In genomic region chr14:73785336-73785833, GRCh38 we compare ENCODE assay signal across 8 cellular contexts.
DNase-seq lines count a peak whose midpoint lies in the region; ATAC-seq and TF ChIP-seq lines count a peak whose summit lies in the region.

No MANE protein-coding gene starts in this region.

- H3K9me3 Mint-ChIP-seq in GM23338 (no peaks in the 10 kb centered on the region), nephron progenitor cell (no peaks in the 10 kb centered on the region)

- H3K4me3 ChIP-seq in BJ (ENCODE audit: low read depth, low read length) (peak overlapping the region; percentile 57), GM23338 (peak overlapping the region; percentile 80)

- no peaks in the 10 kb centered on the region for H3K9me2 ChIP-seq in GM23338 (ENCODE audit: insufficient read depth)

- intact Hi-C loops in head of caudate nucleus (cut with DNase I) = loop anchor here (2.0 to 5.0 kb wide), 2 partner anchors 25 to 33 kb away; a partner anchor contains a TSS

- H3K4me2 ChIP-seq in GM23338 = peak overlapping the region; percentile 90

- H3K27ac ChIP-seq in GM23338 (ENCODE audit: low read depth) = no peak overlapping the region

- H3K27ac Mint-ChIP-seq in GM23338 (no peak overlapping the region), nephron progenitor cell (peak overlapping the region; percentile 99)

- peak; percentile 70 for DNase-seq in BJ (ENCODE audit: low read depth)
- DNase-seq in GM23338 (ENCODE audit: low spot score) = peak; percentile 51
- peak; percentile 53 for DNase-seq in SK-MEL-5 (ENCODE audit: low read depth, low spot score)
- DNase-seq in nephron progenitor cell = peak; percentile 50
- DNase-seq in mesenteric fat pad (ENCODE audit: low spot score) = no peak
- DNase-seq in head of caudate nucleus = no peak

- 0 out of 2 replicates have a peak, but pooled peaks cover 3% of the 10 kb centered on the region for H3F3A ChIP-seq in GM23338 (replicated peaks; ENCODE audit: low read depth)

- H3K36me3 Mint-ChIP-seq in GM23338 (ENCODE audit: low read depth) = no peaks in the 10 kb centered on the region
- H3K36me3 Mint-ChIP-seq in nephron progenitor cell (ENCODE audit: low read depth) = peaks cover 10% of the 10 kb centered on the region

- H3K36me3 ChIP-seq in BJ (ENCODE audit: control insufficient read depth, insufficient read depth, low read length) (no peaks in the 10 kb centered on the region), GM23338 (ENCODE audit: insufficient read depth) (no peaks in the 10 kb centered on the region)

- ATAC-seq in GM23338 = peak; percentile 14
- peak; percentile 9 for ATAC-seq in esophagus mucosa
- ATAC-seq in GM18858 (IDR thresholded peaks at IDR 0.05; ENCODE audit: unreplicated experiment) = no peak

- H3K4me3 Mint-ChIP-seq in GM23338 (peak overlapping the region; percentile 88), nephron progenitor cell (peak overlapping the region; percentile 88)

- POLR2A ChIA-PET in BJ (lab: Charles Lee) = interaction anchor here (0.6 to 1.1 kb wide), 3 partner anchors 23 to 159 kb away, joined by 3 to 4 read pairs (median 3); a partner anchor contains a TSS

- H3K27me3 ChIP-seq in BJ (ENCODE audit: control insufficient read depth, insufficient read depth, low read length) (no peaks in the 10 kb centered on the region), GM23338 (ENCODE audit: insufficient read depth) (peaks cover 94% of the 10 kb centered on the region)

- in situ Hi-C loops in SK-MEL-5 (cut with HindIII; ENCODE audit: low pct_unique_long_range_greater_than_20kb, low sequenced_read_pairs) = no loop called here

- TF ChIP-seq CTCF in BJ (IDR thresholded peaks at IDR 0.05; ENCODE audit: insufficient read depth, low read depth, low read length) = no peak
- no peak for TF ChIP-seq CTCF in GM23338 (conservative IDR thresholded peaks at IDR 0.05; ENCODE audit: low read depth in 2 of 2)
- TF ChIP-seq CTCF in nephron progenitor cell (IDR thresholded peaks at IDR 0.05) = no peak

- H3K27me3 Mint-ChIP-seq in GM23338 (ENCODE audit: insufficient read depth, low read depth, poor library complexity) (peaks cover 78% of the 10 kb centered on the region), nephron progenitor cell (ENCODE audit: low read depth, poor library complexity) (no peaks in the 10 kb centered on the region)

- H2AFZ ChIP-seq in GM23338 = peak overlapping the region; percentile 69; the same call in 1 of the 2 replicates

- peaks cover 14% of the 10 kb centered on the region for H4K20me1 ChIP-seq in GM23338 (replicated peaks; ENCODE audit: insufficient read depth)

- no peaks in the 10 kb centered on the region for H3K79me2 ChIP-seq in GM23338 (replicated peaks; ENCODE audit: insufficient read depth)

- H3K4me1 Mint-ChIP-seq in GM23338 (peaks cover 43% of the 10 kb centered on the region), nephron progenitor cell (peaks cover 80% of the 10 kb centered on the region)

- CTCF ChIA-PET in BJ (lab: Yijun Ruan, JAX) = interaction anchor here (0.7 to 3.4 kb wide), 11 partner anchors 9 to 66 kb away, joined by 3 to 23 read pairs (median 5); partner anchors contain the start of gene PTGR2

- peaks cover 32% of the 10 kb centered on the region for H3K4me1 ChIP-seq in GM23338 (ENCODE audit: insufficient read depth)

TF ChIP-seq in GM23338, 12 proteins besides CTCF, POLR2A, EP300 and RAD21:
- TF ChIP-seq STAT1 (IDR thresholded peaks at IDR 0.05; ENCODE audit: unreplicated experiment) (no peak), CREB1 (CRISPR knock-in tag; IDR thresholded peaks at IDR 0.05; ENCODE audit: low read depth) (peak; percentile 65; the same call in 1 of the 2 replicates), EZH2 (IDR thresholded peaks at IDR 0.05; ENCODE audit: low read depth, unreplicated experiment) (no peak), JUNB (IDR thresholded peaks at IDR 0.05; ENCODE audit: unreplicated experiment) (no peak)

Comparison
In these comparisons a context has a peak if more than half of its experiments do, and no peak if none do; other contexts are left out.
1. DNase-seq: peak in BJ (single experiment), GM23338 (single experiment), SK-MEL-5 (single experiment) and nephron progenitor cell (single experiment); none in mesenteric fat pad (single experiment) and head of caudate nucleus (0 of 42).